8 cellular contexts compared by ENCODE assay signal in genomic region chr22:30286813-30287625, GRCh38. TPM values are rescaled to one million over a fixed set of nuclear protein-coding genes. Genes with fewer than 3 reads are reported as not detected.
A peak's percentile ranks its signal among the peaks of the same experiment; 100 is the strongest.
DNase-seq lines count a peak whose midpoint lies in the region; ATAC-seq and TF ChIP-seq lines count a peak whose summit lies in the region.

No MANE protein-coding gene starts in this region.

- H3K4me1 ChIP-seq in CD8-positive, alpha-beta T cell (ENCODE audit: insufficient read depth, low read length) = peaks cover 41% of the 10 kb centered on the region
- H3K4me1 ChIP-seq in right atrium auricular region = peaks cover 0 to 43% of the 10 kb centered on the region in 2 donors

- peak; percentile 73 to 93 (median 80) for DNase-seq in CD8-positive, alpha-beta T cell
- DNase-seq in HFFc6 = no peak
- DNase-seq in SK-MEL-5 (ENCODE audit: low read depth, low spot score) = peak; percentile 74
- DNase-seq in activated naive CD4-positive, alpha-beta T cell treated with anti-CD3 and anti-CD28 coated beads for 36 hours = peak; percentile 92
- no peak for DNase-seq in right atrium auricular region (ENCODE audit: low spot score)
- DNase-seq in stimulated activated CD4-positive, alpha-beta T cell treated with anti-CD3 and anti-CD28 coated beads, Interleukin-15, amount 100 ng/mL, for 1 hour (ENCODE audit: low read depth in 1 of 2, low spot score in 1 of 2) = peak; percentile 75 to 86
- DNase-seq in A172 (ENCODE audit: low spot score) = no peak

- H3K36me3 ChIP-seq in CD8-positive, alpha-beta T cell (ENCODE audit: insufficient read depth, low read length) = peaks cover 4% of the 10 kb centered on the region
- H3K36me3 ChIP-seq in right atrium auricular region = peaks cover 4% of the 10 kb centered on the region

- H3K4me3 Mint-ChIP-seq in CD8-positive, alpha-beta T cell = no peak overlapping the region
- H3K4me3 Mint-ChIP-seq in HFFc6 = no peak overlapping the region
- H3K4me3 Mint-ChIP-seq in activated naive CD4-positive, alpha-beta T cell treated with anti-CD3 and anti-CD28 coated beads for 36 hours = no peak overlapping the region

- intact Hi-C loops in CD8-positive, alpha-beta T cell (cut with DNase I, micrococcal nuclease) = loop anchor here (1.0 kb wide), 6 partner anchors 24 to 198 kb away; partner anchors contain the start of genes RNF215 (in 2 of the 2) and SF3A1 (in 1 of the 2)
- intact Hi-C loops in activated naive CD4-positive, alpha-beta T cell treated with anti-CD3 and anti-CD28 coated beads for 36 hours (cut with micrococcal nuclease) = loop anchor here (1.0 kb wide), 5 partner anchors 24 to 198 kb away; partner anchors contain the start of gene RNF215

- TF ChIP-seq CTCF in CD8-positive, alpha-beta T cell (IDR thresholded peaks at IDR 0.05) = peak; percentile 86
- TF ChIP-seq CTCF in HFFc6 (IDR thresholded peaks at IDR 0.05) = peak; percentile 98
- peak; percentile 77 to 88 for TF ChIP-seq CTCF in right atrium auricular region (IDR thresholded peaks at IDR 0.05)

- no peak overlapping the region for H3K4me3 ChIP-seq in CD8-positive, alpha-beta T cell (ENCODE audit: low read depth, low read length)
- H3K4me3 ChIP-seq in right atrium auricular region = no peak overlapping the region

- peaks cover 46% of the 10 kb centered on the region for H3K4me1 Mint-ChIP-seq in CD8-positive, alpha-beta T cell (ENCODE audit: low read depth)
- peaks cover 27% of the 10 kb centered on the region for H3K4me1 Mint-ChIP-seq in HFFc6 (ENCODE audit: low read depth)
- peaks cover 32% of the 10 kb centered on the region for H3K4me1 Mint-ChIP-seq in activated naive CD4-positive, alpha-beta T cell treated with anti-CD3 and anti-CD28 coated beads for 36 hours (ENCODE audit: low read depth)

- in situ Hi-C loops in SK-MEL-5 (cut with HindIII; ENCODE audit: low pct_unique_long_range_greater_than_20kb, low sequenced_read_pairs) = loop anchor here (25.0 kb wide), 1 partner anchor 100 kb away; the partner anchor contains the start of genes RNF215 and SEC14L2

- POLR2A ChIA-PET in CD8-positive, alpha-beta T cell (lab: Charles Lee) = interaction anchor here (0.7 to 10.9 kb wide), 10 partner anchors 18 to 178 kb away, joined by 3 to 143 read pairs (median 18); partner anchors contain the start of genes CCDC157, RNF215, SF3A1 and TBC1D10A

- CTCF ChIA-PET in CD8-positive, alpha-beta T cell (lab: Charles Lee) = interaction anchor here (0.7 to 20.4 kb wide), 46 partner anchors 8 to 1512 kb away, joined by 3 to 528 read pairs (median 7); partner anchors contain the start of genes CCDC157, MTFP1, RNF215 and SEC14L2
- CTCF ChIA-PET in activated naive CD4-positive, alpha-beta T cell treated with anti-CD3 and anti-CD28 coated beads for 36 hours (lab: Charles Lee) = interaction anchor here (0.7 to 8.0 kb wide), 52 partner anchors 9 to 294 kb away, joined by 3 to 287 read pairs (median 7); partner anchors contain the start of genes OSM, RNF215, SEC14L2 and TBC1D10A

- H3K27me3 ChIP-seq in CD8-positive, alpha-beta T cell (ENCODE audit: insufficient read depth, low read length) = no peaks in the 10 kb centered on the region
- no peaks in the 10 kb centered on the region for H3K27me3 ChIP-seq in right atrium auricular region

- no peak overlapping the region for H3K27ac Mint-ChIP-seq in CD8-positive, alpha-beta T cell
- H3K27ac Mint-ChIP-seq in HFFc6 = no peak overlapping the region
- H3K27ac Mint-ChIP-seq in activated naive CD4-positive, alpha-beta T cell treated with anti-CD3 and anti-CD28 coated beads for 36 hours = no peak overlapping the region

- no peaks in the 10 kb centered on the region for H3K9me3 Mint-ChIP-seq in CD8-positive, alpha-beta T cell
- no peaks in the 10 kb centered on the region for H3K9me3 Mint-ChIP-seq in HFFc6
- H3K9me3 Mint-ChIP-seq in activated naive CD4-positive, alpha-beta T cell treated with anti-CD3 and anti-CD28 coated beads for 36 hours = no peaks in the 10 kb centered on the region

- peak; percentile 11 for ATAC-seq in CD8-positive, alpha-beta T cell
- ATAC-seq in HG02885 (IDR thresholded peaks at IDR 0.05; ENCODE audit: poor library complexity, unreplicated experiment) = no peak

- H3K36me3 Mint-ChIP-seq in CD8-positive, alpha-beta T cell = peaks cover 20% of the 10 kb centered on the region
- no peaks in the 10 kb centered on the region for H3K36me3 Mint-ChIP-seq in HFFc6 (ENCODE audit: low read depth)
- H3K36me3 Mint-ChIP-seq in activated naive CD4-positive, alpha-beta T cell treated with anti-CD3 and anti-CD28 coated beads for 36 hours (ENCODE audit: low read depth) = no peaks in the 10 kb centered on the region

- no peak overlapping the region for H3K27ac ChIP-seq in CD8-positive, alpha-beta T cell (ENCODE audit: low read depth, low read length)
- no peak overlapping the region for H3K27ac ChIP-seq in right atrium auricular region

- H3K27me3 Mint-ChIP-seq in CD8-positive, alpha-beta T cell (ENCODE audit: low read depth) = no peaks in the 10 kb centered on the region
- peaks cover 3% of the 10 kb centered on the region for H3K27me3 Mint-ChIP-seq in HFFc6 (ENCODE audit: insufficient read depth)
- H3K27me3 Mint-ChIP-seq in activated naive CD4-positive, alpha-beta T cell treated with anti-CD3 and anti-CD28 coated beads for 36 hours (ENCODE audit: low read depth) = no peaks in the 10 kb centered on the region

- H3K9me3 ChIP-seq in CD8-positive, alpha-beta T cell (ENCODE audit: low read length) = no peaks in the 10 kb centered on the region
- H3K9me3 ChIP-seq in right atrium auricular region = no peaks in the 10 kb centered on the region

RNA-seq across cellular contexts. Expression of gene CASTOR1, which starts 2.3 kb away (rescaled TPM):
- 10 to 100 TPM; 17.2 to 21.9 TPM for total RNA-seq in CD8-positive, alpha-beta T cell
- total RNA-seq in HFFc6 (2021; fragmentation: NEBNext Ultra II Directional; extraction: Animal tissue kit (Norgen Biotek cat#: 25700)) = 1 to 10 TPM; 4.5 to 8.1 (median 5.7) TPM
- 3.4 and 4.0 TPM in 2 replicates for total RNA-seq in SK-MEL-5 (2014; rRNA removed; shearing (Covaris generic))
- polyA plus RNA-seq in SK-MEL-5 (2015; cell fraction: cytosol; rRNA removed) = 3.5 and 4.9 TPM in 2 replicates
- 8.3 and 13.8 TPM in 2 replicates for polyA plus RNA-seq in SK-MEL-5 (2015; cell fraction: nucleus; rRNA removed)
- total RNA-seq in activated naive CD4-positive, alpha-beta T cell treated with anti-CD3 and anti-CD28 coated beads for 36 hours = 1 to 10 TPM; 2.1 to 3.8 TPM
- total RNA-seq in right atrium auricular region = 10 to 100 TPM in 1 of 2 donors, 1 to 10 TPM in 1; 8.1 to 12.5 TPM
- total RNA-seq in A172 (2014; rRNA removed; shearing (Covaris generic)) = 12.8 and 20.8 TPM in 2 replicates

RNA-seq across cellular contexts. Expression of gene OSM, which starts 20.4 kb away (rescaled TPM):
- 10 to 100 TPM; 26.1 to 26.5 TPM for total RNA-seq in CD8-positive, alpha-beta T cell
- not detected for total RNA-seq in HFFc6 (2021; fragmentation: NEBNext Ultra II Directional; extraction: Animal tissue kit (Norgen Biotek cat#: 25700))
- not detected in 2 replicates for total RNA-seq in SK-MEL-5 (2014; rRNA removed; shearing (Covaris generic))
- not detected in 2 replicates for polyA plus RNA-seq in SK-MEL-5 (2015; cell fraction: cytosol; rRNA removed)
- polyA plus RNA-seq in SK-MEL-5 (2015; cell fraction: nucleus; rRNA removed) = not detected in 2 replicates
- 10 to 100 TPM in 1 of 2 experiments, 1 to 10 TPM in 1; 8.9 to 11.2 TPM for total RNA-seq in activated naive CD4-positive, alpha-beta T cell treated with anti-CD3 and anti-CD28 coated beads for 36 hours
- 1 to 10 TPM in 1 of 2 donors, under 1 TPM in 1; 0.63 to 1.6 TPM for total RNA-seq in right atrium auricular region
- total RNA-seq in A172 (2014; rRNA removed; shearing (Covaris generic)) = not detected in 2 replicates

RNA-seq across cellular contexts. Expression of gene TBC1D10A, which starts 39.7 kb away (rescaled TPM):
- 10 to 100 TPM; 77.5 to 87.3 TPM for total RNA-seq in CD8-positive, alpha-beta T cell
- total RNA-seq in HFFc6 (2021; fragmentation: NEBNext Ultra II Directional; extraction: Animal tissue kit (Norgen Biotek cat#: 25700)) = 10 to 100 TPM; 15.6 to 20.6 (median 16.7) TPM
- 38.2 and 46.8 TPM in 2 replicates for total RNA-seq in SK-MEL-5 (2014; rRNA removed; shearing (Covaris generic))
- polyA plus RNA-seq in SK-MEL-5 (2015; cell fraction: cytosol; rRNA removed) = 74.7 and 84.0 TPM in 2 replicates
- 113 and 122 TPM in 2 replicates for polyA plus RNA-seq in SK-MEL-5 (2015; cell fraction: nucleus; rRNA removed)
- total RNA-seq in activated naive CD4-positive, alpha-beta T cell treated with anti-CD3 and anti-CD28 coated beads for 36 hours = 10 to 100 TPM; 19.4 to 21.4 TPM
- 1 to 10 TPM; 5.9 to 9.3 TPM for total RNA-seq in right atrium auricular region
- total RNA-seq in A172 (2014; rRNA removed; shearing (Covaris generic)) = 12.1 and 17.0 TPM in 2 replicates

RNA-seq across cellular contexts. Expression of gene LIF, which starts 40.5 kb away (rescaled TPM):
- total RNA-seq in CD8-positive, alpha-beta T cell = under 1 TPM; 0.30 to 0.42 TPM
- total RNA-seq in HFFc6 (2021; fragmentation: NEBNext Ultra II Directional; extraction: Animal tissue kit (Norgen Biotek cat#: 25700)) = 1 to 10 TPM in 4 of 6 experiments, under 1 TPM in 2; 0.40 to 2.2 (median 1.1) TPM
- 3.2 and 3.4 TPM in 2 replicates for total RNA-seq in SK-MEL-5 (2014; rRNA removed; shearing (Covaris generic))
- polyA plus RNA-seq in SK-MEL-5 (2015; cell fraction: cytosol; rRNA removed) = 9.0 and 11.8 TPM in 2 replicates
- 92.4 and 93.3 TPM in 2 replicates for polyA plus RNA-seq in SK-MEL-5 (2015; cell fraction: nucleus; rRNA removed)
- 100 to 1,000 TPM; 111 to 115 TPM for total RNA-seq in activated naive CD4-positive, alpha-beta T cell treated with anti-CD3 and anti-CD28 coated beads for 36 hours
- total RNA-seq in right atrium auricular region = 1 to 10 TPM in 1 of 2 donors, under 1 TPM in 1; 0.79 to 8.9 TPM
- 24.8 and 25.4 TPM in 2 replicates for total RNA-seq in A172 (2014; rRNA removed; shearing (Covaris generic))

Comparison
In these comparisons a context has a peak if more than half of its experiments do, and no peak if none do; other contexts are left out.
1. DNase-seq: peak in CD8-positive, alpha-beta T cell (7 of 7), SK-MEL-5 (single experiment), activated naive CD4-positive, alpha-beta T cell treated with anti-CD3 and anti-CD28 coated beads for 36 hours (single experiment) and stimulated activated CD4-positive, alpha-beta T cell treated with anti-CD3 and anti-CD28 coated beads, Interleukin-15, amount 100 ng/mL, for 1 hour (2 of 2); none in HFFc6 (single experiment), right atrium auricular region (single experiment) and A172 (single experiment).
2. Peak in every context shown above with its lines, with median percentiles within 50 percentile points of each other: CTCF ChIP-seq.